In the genomic region with DNA sequence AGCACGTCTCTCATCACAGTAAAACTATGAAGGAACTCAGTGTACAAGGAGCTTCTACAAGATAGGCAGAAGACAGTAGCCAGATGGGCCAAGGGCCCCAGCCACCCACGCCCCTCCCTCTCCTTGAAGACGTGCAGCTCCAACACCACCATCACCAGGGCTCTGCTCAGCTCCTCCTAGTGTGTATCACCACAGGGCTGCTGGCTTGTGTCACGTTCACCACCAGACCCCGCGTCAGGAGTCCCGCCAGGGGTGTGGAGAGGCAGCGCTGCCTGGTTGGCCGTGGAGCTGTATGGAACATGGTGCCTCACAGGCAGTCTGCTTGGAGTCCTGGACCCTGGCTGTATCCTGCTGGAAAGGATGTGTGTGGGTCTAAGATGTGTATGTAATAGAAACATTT, we compare ENCODE assay signal across 9 cellular contexts. TPM values are rescaled to one million over a fixed set of nuclear protein-coding genes. Genes with fewer than 3 reads are reported as not detected.
DNase-seq lines count a peak whose midpoint lies in the region; ATAC-seq and TF ChIP-seq lines count a peak whose summit lies in the region.
"Not testable (repeated sequence)": the region's sequence is repeated elsewhere in the genome, so short reads cannot be mapped to it uniquely, and the experiment has no call there.
"Had no signal": no experiment of that assay in that cellular context is flagged by ENCODE, and none has a peak within 500 bp of the region (broad histone marks: within the 10 kb centered on the region; RNA-seq: fewer than 3 reads in every experiment).

No MANE protein-coding gene starts in this region.

- ATAC-seq in CD4-positive, alpha-beta T cell (ENCODE audit: poor library complexity) = peak; percentile 21
- ATAC-seq in effector memory CD8-positive, alpha-beta T cell (replicated peaks) = peak; percentile 67
- peak; percentile 49 to 82 (median 67) for ATAC-seq in heart left ventricle
- peak; percentile 57 for ATAC-seq in naive thymus-derived CD4-positive, alpha-beta T cell

- peaks cover 3 to 95% (median 68%) of the 10 kb centered on the region in 9 donors for H3K36me3 ChIP-seq in heart left ventricle
- peaks cover 4 to 57% (median 7%) of the 10 kb centered on the region in 3 experiments for H3K36me3 ChIP-seq in naive thymus-derived CD4-positive, alpha-beta T cell (ENCODE audit: control insufficient read depth in 2 of 3, insufficient read depth in 3 of 3, low read length in 3 of 3)

- H3K9me3 ChIP-seq in CD4-positive, alpha-beta T cell (ENCODE audit: control insufficient read depth, low read length); heart left ventricle; naive thymus-derived CD4-positive, alpha-beta T cell (ENCODE audit: control insufficient read depth in 2 of 3, low read length in 3 of 3): not testable (repeated sequence)

- not testable (repeated sequence) for H3K27ac Mint-ChIP-seq in CD4-positive, alpha-beta T cell; naive thymus-derived CD4-positive, alpha-beta T cell
- peak overlapping the region; percentile 3 to 62 for H3K27ac Mint-ChIP-seq in effector memory CD8-positive, alpha-beta T cell
- H3K27ac Mint-ChIP-seq in immature natural killer cell = peak overlapping the region in 4 of 6 donors; percentile 28 to 78 (median 55)

- TF ChIP-seq CTCF in CD4-positive, alpha-beta T cell (IDR thresholded peaks at IDR 0.05); RWPE1 (conservative IDR thresholded peaks at IDR 0.05; ENCODE audit: low read depth); VCaP (conservative IDR thresholded peaks at IDR 0.05); heart left ventricle (IDR thresholded peaks at IDR 0.05): not testable (repeated sequence)

- DNase-seq in CD4-positive, alpha-beta T cell; RWPE1 (ENCODE audit: low spot score); effector memory CD8-positive, alpha-beta T cell; heart left ventricle; naive thymus-derived CD4-positive, alpha-beta T cell: not testable (repeated sequence)
- peak in 1 of 3 donors; percentile 26 for DNase-seq in immature natural killer cell

- H3K4me3 ChIP-seq in heart left ventricle; naive thymus-derived CD4-positive, alpha-beta T cell (ENCODE audit: low read length): not testable (repeated sequence)

- H3K27me3 Mint-ChIP-seq in CD4-positive, alpha-beta T cell; effector memory CD8-positive, alpha-beta T cell; immature natural killer cell (ENCODE audit: low read depth in 3 of 3); naive thymus-derived CD4-positive, alpha-beta T cell: not testable (repeated sequence)

- H3K4me3 Mint-ChIP-seq in CD4-positive, alpha-beta T cell; effector memory CD8-positive, alpha-beta T cell; immature natural killer cell; naive thymus-derived CD4-positive, alpha-beta T cell: not testable (repeated sequence)

- not testable (repeated sequence) for H3K4me1 ChIP-seq in heart left ventricle; naive thymus-derived CD4-positive, alpha-beta T cell (ENCODE audit: control insufficient read depth in 2 of 2, insufficient read depth in 2 of 2, low read length in 2 of 2)

- POLR2A ChIA-PET in CD4-positive, alpha-beta T cell (lab: Charles Lee); RWPE1 (lab: Yijun Ruan, JAX; ENCODE audit: low non-redundant PET); naive thymus-derived CD4-positive, alpha-beta T cell (lab: Charles Lee): not testable (repeated sequence)

- not testable (repeated sequence) for H3K9me3 Mint-ChIP-seq in CD4-positive, alpha-beta T cell; effector memory CD8-positive, alpha-beta T cell; immature natural killer cell; naive thymus-derived CD4-positive, alpha-beta T cell

- intact Hi-C loops in CD4-positive, alpha-beta T cell (cut with DNase I, micrococcal nuclease); heart left ventricle (cut with DNase I); naive thymus-derived CD4-positive, alpha-beta T cell (cut with micrococcal nuclease): not testable (repeated sequence)

- not testable (repeated sequence) for TF ChIP-seq POLR2A in heart left ventricle (IDR thresholded peaks at IDR 0.05)

- not testable (repeated sequence) for H3K27me3 ChIP-seq in CD4-positive, alpha-beta T cell (ENCODE audit: control insufficient read depth, insufficient read depth, low read length); heart left ventricle; naive thymus-derived CD4-positive, alpha-beta T cell (ENCODE audit: control insufficient read depth in 2 of 2, insufficient read depth in 2 of 2, low read length in 2 of 2)

- peaks cover 64% of the 10 kb centered on the region for H3K36me3 Mint-ChIP-seq in CD4-positive, alpha-beta T cell (ENCODE audit: low read depth)
- H3K36me3 Mint-ChIP-seq in effector memory CD8-positive, alpha-beta T cell (ENCODE audit: insufficient read depth) = peaks cover 44% of the 10 kb centered on the region
- peaks cover 22 to 57% (median 32%) of the 10 kb centered on the region in 3 donors for H3K36me3 Mint-ChIP-seq in immature natural killer cell
- H3K36me3 Mint-ChIP-seq in naive thymus-derived CD4-positive, alpha-beta T cell = peaks cover 17 to 54% (median 31%) of the 10 kb centered on the region in 5 donors

- not testable (repeated sequence) for H3K4me1 Mint-ChIP-seq in CD4-positive, alpha-beta T cell (ENCODE audit: low read depth); immature natural killer cell; naive thymus-derived CD4-positive, alpha-beta T cell
- peaks cover 9 to 13% of the 10 kb centered on the region in 2 donors for H3K4me1 Mint-ChIP-seq in effector memory CD8-positive, alpha-beta T cell (ENCODE audit: low read depth in 2 of 2)

- CTCF ChIA-PET in CD4-positive, alpha-beta T cell (lab: Charles Lee); RWPE1 (lab: Yijun Ruan, JAX); naive thymus-derived CD4-positive, alpha-beta T cell (lab: Charles Lee): not testable (repeated sequence)

- WGBS in heart left ventricle, 4 donors = 67 to 76% (median 73%) methylated on average over 5 to 9 of the region's 9 CpGs

- H3K27ac ChIP-seq in CD4-positive, alpha-beta T cell (ENCODE audit: low read depth, low read length); heart left ventricle; naive thymus-derived CD4-positive, alpha-beta T cell (ENCODE audit: low read depth, low read length): not testable (repeated sequence)
- H3K27ac ChIP-seq in RWPE1 (peak overlapping the region; percentile 65), VCaP (peak overlapping the region; percentile 90; the same call in 1 of the 2 replicates)

RNA-seq across cellular contexts. Expression of a gene that starts 21.1 kb away (rescaled TPM):
- 10 to 100 TPM; 36.9 to 38.1 TPM for total RNA-seq in CD4-positive, alpha-beta T cell
- 10 to 100 TPM; 31.2 to 50.2 (median 38.6) TPM for total RNA-seq in heart left ventricle
- polyA plus RNA-seq in heart left ventricle (10 to 100 TPM; 46.2 to 89.1 TPM), immature natural killer cell (100 to 1,000 TPM; 209 to 392 (median 236) TPM)
- 10 to 100 TPM; 53.1 to 95.3 (median 83.7) TPM for total RNA-seq in naive thymus-derived CD4-positive, alpha-beta T cell
- 100 to 1,000 TPM; 198 to 224 TPM for polyA plus RNA-seq in naive thymus-derived CD4-positive, alpha-beta T cell

RNA-seq across cellular contexts. Expression of a gene that starts 32.3 kb away (rescaled TPM):
- total RNA-seq in CD4-positive, alpha-beta T cell = 100 to 1,000 TPM; 244 to 245 TPM
- total RNA-seq in heart left ventricle = 100 to 1,000 TPM; 422 to 854 (median 727) TPM
- polyA plus RNA-seq in heart left ventricle = 100 to 1,000 TPM; 276 to 861 TPM
- 100 to 1,000 TPM; 140 to 224 (median 208) TPM for polyA plus RNA-seq in immature natural killer cell
- total RNA-seq in naive thymus-derived CD4-positive, alpha-beta T cell = 100 to 1,000 TPM; 120 to 180 (median 148) TPM
- polyA plus RNA-seq in naive thymus-derived CD4-positive, alpha-beta T cell = 100 to 1,000 TPM; 185 to 205 TPM

RNA-seq across cellular contexts. Expression of a gene that starts 32.4 kb away (rescaled TPM):
- total RNA-seq in CD4-positive, alpha-beta T cell = 1 to 10 TPM; 1.9 to 2.8 TPM
- 10 to 100 TPM in 1 of 9 donors, 1 to 10 TPM in 8; 5.7 to 10.3 (median 7.5) TPM for total RNA-seq in heart left ventricle
- polyA plus RNA-seq in heart left ventricle (1 to 10 TPM; 4.8 to 8.5 TPM), immature natural killer cell (1 to 10 TPM; 2.4 to 3.8 (median 3.6) TPM)
- total RNA-seq in naive thymus-derived CD4-positive, alpha-beta T cell = 1 to 10 TPM; 2.9 to 9.7 (median 6.5) TPM
- polyA plus RNA-seq in naive thymus-derived CD4-positive, alpha-beta T cell = 1 to 10 TPM; 5.2 to 5.6 TPM

RNA-seq across cellular contexts. Expression of a gene that starts 59.1 kb away (rescaled TPM):
- under 1 TPM in 1 of 2 experiments, not detected in 1; 0.14 TPM for total RNA-seq in CD4-positive, alpha-beta T cell
- total RNA-seq in heart left ventricle = 100 to 1,000 TPM in 2 of 9 donors, 10 to 100 TPM in 6, 1 to 10 TPM in 1; 7.6 to 133 (median 40.3) TPM
- polyA plus RNA-seq in heart left ventricle = 10 to 100 TPM in 1 of 2 donors, 1 to 10 TPM in 1; 6.1 to 50.3 TPM
- polyA plus RNA-seq in immature natural killer cell = not detected
- not detected for total RNA-seq in naive thymus-derived CD4-positive, alpha-beta T cell
- under 1 TPM in 1 of 2 donors, not detected in 1; 0.51 TPM for polyA plus RNA-seq in naive thymus-derived CD4-positive, alpha-beta T cell
- total RNA-seq: CD4-positive, CD25-positive, alpha-beta regulatory T cell; GM23248 had no signal
- polyA plus RNA-seq: CD4-positive, CD25-positive, alpha-beta regulatory T cell; GM23248 had no signal
